Comparison of ENCODE assay signal across 7 cellular contexts in genomic region chr10:29998142-29998808, GRCh38.
DNase-seq lines count a peak whose midpoint lies in the region; ATAC-seq, FAIRE-seq and TF ChIP-seq lines count a peak whose summit lies in the region.

No MANE protein-coding gene starts in this region.

- FAIRE-seq in GM12891 (lab: Jason Lieb, UNC) (peak; percentile 92), keratinocyte (lab: Jason Lieb, UNC) (peak; percentile 78)

- no peaks in the 10 kb centered on the region for H3K9me1 ChIP-seq in keratinocyte (ENCODE audit: control insufficient read depth, extremely low read depth, insufficient read depth, low read length)

- no peak for TF ChIP-seq POLR2A in GM12891 (IDR thresholded peaks at IDR 0.05; ENCODE audit: low read depth, low read length)

- dilution Hi-C loops in mammary epithelial cell (cut with HindIII; ENCODE audit: low sequenced_read_pairs) = no loop called here
- dilution Hi-C loops in keratinocyte (cut with MboI; ENCODE audit: extremely low pct_ligation_motif_present, low sequenced_read_pairs) = no loop called here

- in situ Hi-C loops in mammary epithelial cell (cut with MboI; ENCODE audit: low sequenced_read_pairs in 2 of 2) = loop anchor here (10.0 kb wide), 2 partner anchors 73 to 247 kb away; no protein-coding TSS in a partner anchor

- no peaks in the 10 kb centered on the region for H3K27me3 ChIP-seq in mammary epithelial cell (ENCODE audit: insufficient read depth, low read length)
- peaks cover 4% of the 10 kb centered on the region for H3K27me3 ChIP-seq in keratinocyte (ENCODE audit: control insufficient read depth, extremely low read depth, insufficient read depth, low read length)

- H4K20me1 ChIP-seq in mammary epithelial cell (ENCODE audit: insufficient read depth, low read length) (no peaks in the 10 kb centered on the region), keratinocyte (ENCODE audit: control insufficient read depth, extremely low read depth, insufficient read depth, low read length) (no peaks in the 10 kb centered on the region)

- H3K9me3 ChIP-seq in mammary epithelial cell (replicated peaks; ENCODE audit: insufficient read depth, low read length) = no peaks in the 10 kb centered on the region
- H3K9me3 ChIP-seq in keratinocyte (ENCODE audit: control insufficient read depth, low read depth, low read length) = no peaks in the 10 kb centered on the region

- no peak overlapping the region for H3K4me3 ChIP-seq in WI38 (ENCODE audit: low read depth, low read length)
- no peak overlapping the region for H3K4me3 ChIP-seq in mammary epithelial cell (replicated peaks in 1 of 3; ENCODE audit: insufficient read depth in 1 of 3, low read depth in 2 of 3, low read length in 3 of 3)
- no peak overlapping the region for H3K4me3 ChIP-seq in keratinocyte (ENCODE audit: control insufficient read depth in 2 of 3, extremely low read depth in 1 of 3, insufficient read depth in 2 of 3, low read depth in 1 of 3, low read length in 3 of 3)

- H3K36me3 ChIP-seq in mammary epithelial cell (ENCODE audit: insufficient read depth, low read length) = no peaks in the 10 kb centered on the region
- no peaks in the 10 kb centered on the region for H3K36me3 ChIP-seq in keratinocyte (ENCODE audit: control insufficient read depth in 2 of 2, extremely low read depth in 1 of 2, insufficient read depth in 2 of 2, low read length in 2 of 2)

- H3K9ac ChIP-seq in mammary epithelial cell (ENCODE audit: insufficient read depth, low read length) (no peak overlapping the region), keratinocyte (ENCODE audit: control insufficient read depth, extremely low read depth, insufficient read depth, low read length) (no peak overlapping the region)

- DNase-seq in GM12891 (ENCODE audit: insufficient read length, low spot score) = peak; percentile 63
- DNase-seq in NCI-H1930 (lab: John Stamatoyannopoulos, UW) = peak; percentile 13 to 38
- DNase-seq in mammary epithelial cell = peak; percentile 68
- DNase-seq in keratinocyte (ENCODE audit: low read depth, low spot score) = peak; percentile 49
- peak; percentile 52 to 69 for DNase-seq in stimulated activated CD4-positive, alpha-beta T cell treated with anti-CD3 and anti-CD28 coated beads, Interleukin-1b, Interleukin-23, amount 100 ng/mL, for 4 hours (ENCODE audit: low read depth in 2 of 2)

- H2AFZ ChIP-seq in mammary epithelial cell (ENCODE audit: low read depth, low read length) (no peak overlapping the region), keratinocyte (ENCODE audit: control insufficient read depth, low read length) (no peak overlapping the region)

- H3K27ac ChIP-seq in mammary epithelial cell (ENCODE audit: insufficient read depth, low read depth, low read length) (no peak overlapping the region), keratinocyte (ENCODE audit: control insufficient read depth, insufficient read depth, low read length) (no peak overlapping the region)

- CTCF ChIA-PET in mammary epithelial cell (lab: Charles Lee; ENCODE audit: low non-redundant PET) = interaction anchor here (0.5 to 1.0 kb wide), 3 partner anchors 243 to 352 kb away, joined by 5 read pairs; no protein-coding TSS in a partner anchor

- TF ChIP-seq CTCF in WI38 (IDR thresholded peaks at IDR 0.05; ENCODE audit: low read depth, low read length) (peak; percentile 100), mammary epithelial cell (conservative IDR thresholded peaks at IDR 0.05 in 1 of 2, IDR thresholded peaks at IDR 0.05 in 1 of 2; ENCODE audit: extremely low read depth in 1 of 2, insufficient read depth in 1 of 2, low read depth in 1 of 2, low read length in 2 of 2) (peak; percentile 100), keratinocyte (optimal IDR thresholded peaks at IDR 0.05 in 1 of 3, IDR thresholded peaks at IDR 0.05 in 1 of 3, conservative IDR thresholded peaks at IDR 0.05 in 1 of 3; ENCODE audit: extremely low read depth in 1 of 3, insufficient read depth in 2 of 3, low read length in 3 of 3) (peak; percentile 98 to 100 (median 100))

- BruUV-seq in mammary epithelial cell (replicated peaks; lab: Mats Ljungman, UMichigan) = no TSS peak

- H3K79me2 ChIP-seq in mammary epithelial cell (ENCODE audit: insufficient read depth, low read length) = no peaks in the 10 kb centered on the region
- no peaks in the 10 kb centered on the region for H3K79me2 ChIP-seq in keratinocyte (ENCODE audit: control insufficient read depth, insufficient read depth, low read length)

- ATAC-seq in HG02623 (IDR thresholded peaks at IDR 0.05; ENCODE audit: unreplicated experiment) = peak; percentile 77

- WGBS in mammary epithelial cell (ENCODE audit: low coverage, missing lambda C conversion rate) = 43% methylated on average over 12 of the region's 12 CpGs

- H3K4me1 ChIP-seq in mammary epithelial cell (ENCODE audit: insufficient read depth, low read length) (no peaks in the 10 kb centered on the region), keratinocyte (ENCODE audit: control insufficient read depth, extremely low read depth, insufficient read depth, low read length) (no peaks in the 10 kb centered on the region)

- intact Hi-C loops in mammary epithelial cell (cut with micrococcal nuclease) = loop anchor here (1.0 kb wide), 2 partner anchors 243 to 386 kb away; no protein-coding TSS in a partner anchor

- no peak overlapping the region for H3K4me2 ChIP-seq in mammary epithelial cell (ENCODE audit: insufficient read depth, low read depth, low read length)
- H3K4me2 ChIP-seq in keratinocyte (ENCODE audit: control insufficient read depth, extremely low read depth, insufficient read depth, low read depth, low read length) = no peak overlapping the region

TF ChIP-seq in GM12891, 5 proteins besides CTCF, POLR2A, EP300 and RAD21:
- TF ChIP-seq POLR2AphosphoS5 (IDR thresholded peaks at IDR 0.05; ENCODE audit: low read depth, low read length) = no peak
- TF ChIP-seq TAF1 (IDR thresholded peaks at IDR 0.05; ENCODE audit: low read depth, low read length) = no peak
- no peak for TF ChIP-seq PAX5 (IDR thresholded peaks at IDR 0.05; ENCODE audit: insufficient read depth, low read length, severe bottlenecking)
- no peak for TF ChIP-seq SPI1 (IDR thresholded peaks at IDR 0.05; ENCODE audit: low read depth, low read length)
- TF ChIP-seq POU2F2 (IDR thresholded peaks at IDR 0.05; ENCODE audit: low read depth, low read length) = no peak
